Comparison of ENCODE assay signal across 11 cellular contexts in genomic region chr19:36246006-36246391, GRCh38. TPM values are rescaled to one million over a fixed set of nuclear protein-coding genes. Genes with fewer than 3 reads are reported as not detected.
DNase-seq lines count a peak whose midpoint lies in the region; ATAC-seq, FAIRE-seq and TF ChIP-seq lines count a peak whose summit lies in the region.
"Had no signal": no experiment of that assay in that cellular context is flagged by ENCODE, and none has a peak within 500 bp of the region (broad histone marks: within the 10 kb centered on the region; RNA-seq: fewer than 3 reads in every experiment).

No MANE protein-coding gene starts in this region.

- no peak for TF ChIP-seq POLR2A in gastrocnemius medialis (IDR thresholded peaks at IDR 0.05)

- no peak overlapping the region for H3K4me3 Mint-ChIP-seq in astrocyte (ENCODE audit: unreplicated experiment)
- no peak overlapping the region for H3K4me3 Mint-ChIP-seq in CD8-positive, alpha-beta T cell

- no peaks in the 10 kb centered on the region for H3K4me1 Mint-ChIP-seq in astrocyte (ENCODE audit: low read depth, unreplicated experiment)
- peaks cover 5% of the 10 kb centered on the region for H3K4me1 Mint-ChIP-seq in CD8-positive, alpha-beta T cell (ENCODE audit: low read depth)

- TF ChIP-seq CTCF in GM13976 (IDR thresholded peaks at IDR 0.05; ENCODE audit: borderline replicate concordance, control extremely low read depth, extremely low read depth, insufficient read depth, missing control alignments) (no peak), astrocyte (IDR thresholded peaks at IDR 0.05; ENCODE audit: insufficient read depth, low read depth, low read length) (no peak), gastrocnemius medialis (IDR thresholded peaks at IDR 0.05 in 4 of 5, conservative IDR thresholded peaks at IDR 0.05 in 1 of 5) (no peak)
- TF ChIP-seq CTCF in CD8-positive, alpha-beta T cell (IDR thresholded peaks at IDR 0.05) = no peak

- WGBS in right cardiac atrium = 25% methylated on average over 28 of the region's 28 CpGs

- peaks cover 7% of the 10 kb centered on the region for H3K4me1 ChIP-seq in astrocyte (ENCODE audit: insufficient read depth, low read length)
- no peaks in the 10 kb centered on the region for H3K4me1 ChIP-seq in right cardiac atrium (ENCODE audit: control insufficient read depth, insufficient read depth, low read length)
- no peaks in the 10 kb centered on the region for H3K4me1 ChIP-seq in gastrocnemius medialis
- H3K4me1 ChIP-seq in CD8-positive, alpha-beta T cell (ENCODE audit: insufficient read depth, low read length) = no peaks in the 10 kb centered on the region

- H3K36me3 Mint-ChIP-seq in astrocyte (ENCODE audit: low read depth, unreplicated experiment) = peaks cover 10% of the 10 kb centered on the region
- H3K36me3 Mint-ChIP-seq in CD8-positive, alpha-beta T cell = peaks cover 18% of the 10 kb centered on the region
- H3K36me3 Mint-ChIP-seq: naive B cell had no signal

- H3K36me3 ChIP-seq in astrocyte (ENCODE audit: insufficient read depth, low read length) (no peaks in the 10 kb centered on the region), gastrocnemius medialis (no peaks in the 10 kb centered on the region)
- H3K36me3 ChIP-seq in CD8-positive, alpha-beta T cell (ENCODE audit: insufficient read depth, low read length) = no peaks in the 10 kb centered on the region

- H3K4me3 ChIP-seq in astrocyte (ENCODE audit: insufficient read depth, low read depth, low read length) = no peak overlapping the region
- H3K4me3 ChIP-seq in right cardiac atrium (ENCODE audit: low read length) = peak overlapping the region; percentile 37
- peak overlapping the region in 3 of 4 donors; percentile 16 to 46 (median 29) for H3K4me3 ChIP-seq in gastrocnemius medialis
- no peak overlapping the region for H3K4me3 ChIP-seq in CD8-positive, alpha-beta T cell (ENCODE audit: low read depth, low read length)

- intact Hi-C loops in right cardiac atrium (cut with DNase I) = no loop called here
- intact Hi-C loops in gastrocnemius medialis (cut with DNase I; ENCODE audit: low total_unique reads) = no loop called here
- intact Hi-C loops in CD8-positive, alpha-beta T cell (cut with DNase I, micrococcal nuclease) = no loop called here

- POLR2A ChIA-PET in CD8-positive, alpha-beta T cell (lab: Charles Lee) = no interaction called here

- peak overlapping the region; percentile 34 for H2AFZ ChIP-seq in astrocyte (ENCODE audit: low read depth, low read length)

- no peak overlapping the region for H3K27ac ChIP-seq in astrocyte (ENCODE audit: low read depth, low read length)
- no peak overlapping the region for H3K27ac ChIP-seq in right cardiac atrium (ENCODE audit: low read length)
- no peak overlapping the region for H3K27ac ChIP-seq in gastrocnemius medialis
- no peak overlapping the region for H3K27ac ChIP-seq in CD8-positive, alpha-beta T cell (ENCODE audit: low read depth, low read length)

- H3K27me3 Mint-ChIP-seq in astrocyte (ENCODE audit: low read depth, unreplicated experiment) = no peaks in the 10 kb centered on the region
- peaks cover 4% of the 10 kb centered on the region for H3K27me3 Mint-ChIP-seq in CD8-positive, alpha-beta T cell (ENCODE audit: low read depth)

- no peaks in the 10 kb centered on the region for H4K20me1 ChIP-seq in astrocyte (ENCODE audit: insufficient read depth, low read length)

- H3K27me3 ChIP-seq in astrocyte (ENCODE audit: insufficient read depth, low read length) = peaks cover 21% of the 10 kb centered on the region
- H3K27me3 ChIP-seq in right cardiac atrium (ENCODE audit: control insufficient read depth, insufficient read depth) = no peaks in the 10 kb centered on the region
- H3K27me3 ChIP-seq in gastrocnemius medialis = peaks cover 4 to 20% (median 18%) of the 10 kb centered on the region in 3 donors
- no peaks in the 10 kb centered on the region for H3K27me3 ChIP-seq in CD8-positive, alpha-beta T cell (ENCODE audit: insufficient read depth, low read length)

- DNase-seq in GM13976 (ENCODE audit: low spot score) = peak; percentile 8
- no peak for DNase-seq in astrocyte (ENCODE audit: low read depth)
- no peak for DNase-seq in right cardiac atrium
- no peak for DNase-seq in gastrocnemius medialis
- no peak for DNase-seq in NCI-H1105 (lab: John Stamatoyannopoulos, UW)
- no peak for DNase-seq in SIG-M5 treated with dmso at 0.1 percent for 504 hours (lab: John Stamatoyannopoulos, UW; ENCODE audit: unreplicated experiment)
- DNase-seq in CD8-positive, alpha-beta T cell = no peak
- DNase-seq: naive B cell, SHP77 had no signal

- H3K9me3 Mint-ChIP-seq in astrocyte (ENCODE audit: unreplicated experiment) = peaks cover 7% of the 10 kb centered on the region
- H3K9me3 Mint-ChIP-seq in CD8-positive, alpha-beta T cell = peaks cover 41% of the 10 kb centered on the region

- no peak overlapping the region for H3K9ac ChIP-seq in astrocyte (ENCODE audit: low read length)

- no peak overlapping the region for H3K27ac Mint-ChIP-seq in astrocyte (ENCODE audit: unreplicated experiment)
- H3K27ac Mint-ChIP-seq in CD8-positive, alpha-beta T cell = no peak overlapping the region
- H3K27ac Mint-ChIP-seq: naive B cell had no signal

- no peaks in the 10 kb centered on the region for H3K79me2 ChIP-seq in astrocyte (ENCODE audit: insufficient read depth, low read length)

- CTCF ChIA-PET in CD8-positive, alpha-beta T cell (lab: Charles Lee) = no interaction called here

- H3K9me3 ChIP-seq in astrocyte (ENCODE audit: insufficient read depth, low read depth, low read length) (peaks cover 15% of the 10 kb centered on the region), right cardiac atrium (ENCODE audit: control insufficient read depth, low read length) (no peaks in the 10 kb centered on the region), gastrocnemius medialis (no peaks in the 10 kb centered on the region)
- H3K9me3 ChIP-seq in CD8-positive, alpha-beta T cell (ENCODE audit: low read length) = peaks cover 23% of the 10 kb centered on the region

- no peak for FAIRE-seq in astrocyte (lab: Jason Lieb, UNC)
- FAIRE-seq: frontal cortex had no signal

- ATAC-seq in right cardiac atrium = peak; percentile 30 to 37
- ATAC-seq in gastrocnemius medialis = no peak
- ATAC-seq in GM18870 (IDR thresholded peaks at IDR 0.05; ENCODE audit: unreplicated experiment) = no peak
- no peak for ATAC-seq in CD8-positive, alpha-beta T cell

- in situ Hi-C loops in GM13976 (cut with MboI; ENCODE audit: low sequenced_read_pairs, unreplicated experiment) = loop anchor here (25.0 kb wide), 1 partner anchor 116 kb away; no protein-coding TSS in a partner anchor
- in situ Hi-C loops in gastrocnemius medialis (cut with MboI; ENCODE audit: low sequenced_read_pairs in 4 of 4) = loop anchor here in 1 of 4 donors (25.0 kb wide), 1 partner anchor 116 kb away; no protein-coding TSS in a partner anchor

- peak overlapping the region; percentile 79 for H3K4me2 ChIP-seq in astrocyte (ENCODE audit: low read length)

RNA-seq across cellular contexts. Expression of gene ZNF146, which starts 31.1 kb away (rescaled TPM):
- total RNA-seq in astrocyte (80.7 and 82.7 TPM in 2 replicates), right cardiac atrium (10 to 100 TPM; 33.5 to 45.8 (median 38.8) TPM), gastrocnemius medialis (100 to 1,000 TPM in 1 of 4 donors, 10 to 100 TPM in 3; 47.8 to 108 (median 91.2) TPM)
- polyA plus RNA-seq in right cardiac atrium = 18.8 TPM
- total RNA-seq in CD8-positive, alpha-beta T cell = 10 to 100 TPM; 16.8 to 18.9 TPM

RNA-seq across cellular contexts. Expression of gene ZNF565, which starts 31.5 kb away (rescaled TPM):
- total RNA-seq in astrocyte = 6.3 and 6.5 TPM in 2 replicates
- total RNA-seq in right cardiac atrium = 1 to 10 TPM; 4.0 to 5.0 (median 4.9) TPM
- polyA plus RNA-seq in right cardiac atrium = 3.2 TPM
- 1 to 10 TPM; 1.7 to 5.3 (median 2.3) TPM for total RNA-seq in gastrocnemius medialis
- 10 to 100 TPM in 1 of 2 experiments, 1 to 10 TPM in 1; 9.4 to 10.8 TPM for total RNA-seq in CD8-positive, alpha-beta T cell

Comparison
In these comparisons a context has a peak if more than half of its experiments do, and no peak if none do; other contexts are left out.
1. H3K4me3 ChIP-seq: peak in right cardiac atrium (single experiment) and gastrocnemius medialis (3 of 4); none in astrocyte (single experiment) and CD8-positive, alpha-beta T cell (single experiment).
2. ATAC-seq: peak in right cardiac atrium (2 of 2); none in gastrocnemius medialis (0 of 2), GM18870 (single experiment) and CD8-positive, alpha-beta T cell (single experiment).